16 cellular contexts compared by ENCODE assay signal in the genomic region with DNA sequence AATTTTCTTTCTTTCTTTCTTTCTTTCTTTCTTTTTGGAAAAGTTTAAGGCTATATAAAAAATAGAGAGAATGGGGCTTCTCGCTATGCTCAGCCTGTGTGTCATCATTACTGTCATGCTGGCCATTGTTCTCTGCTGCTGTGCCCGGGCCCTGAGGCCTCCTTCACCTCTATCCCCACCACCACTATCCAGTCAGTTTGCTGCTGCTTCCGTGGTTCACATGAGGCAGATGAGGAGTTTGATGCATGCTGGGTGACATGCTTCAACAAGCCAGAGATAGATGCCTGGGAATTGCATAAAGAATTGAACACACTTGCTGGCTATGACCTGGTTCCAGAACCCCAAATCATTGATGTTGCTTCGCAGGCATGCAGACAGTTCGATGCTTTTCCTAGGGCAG.
"Had no signal": no experiment of that assay in that cellular context is flagged by ENCODE, and none has a peak within 500 bp of the region (broad histone marks: within the 10 kb centered on the region; RNA-seq: fewer than 3 reads in every experiment).

No MANE protein-coding gene starts in this region.

- H3K4me1 Mint-ChIP-seq: nephron had no signal

- H3K4me3 Mint-ChIP-seq: activated CD4-positive, alpha-beta memory T cell treated with anti-CD3 and anti-CD28 coated beads, Interleukin-2, amount 10 ng/mL, durations not matched to agents 7 days and 5 days; activated naive CD4-positive, alpha-beta T cell treated with anti-CD3 and anti-CD28 coated beads for 36 hours; memory B cell; nephron; stimulated activated naive B cell treated with anti-CD40 and anti-IgM and Interleukin-4, amounts not matched to agents 10 μg/mL and 1 μg/mL and 100 μg/mL, for 72 hours had no signal

- DNase-seq: activated CD4-positive, alpha-beta memory T cell treated with anti-CD3 and anti-CD28 coated beads, Interleukin-2, amount 10 ng/mL, durations not matched to agents 7 days and 5 days; activated CD4-positive, alpha-beta T cell treated with anti-CD3 and anti-CD28 coated beads for 1 hour; activated naive CD4-positive, alpha-beta T cell treated with anti-CD3 and anti-CD28 coated beads for 36 hours; central memory CD4-positive, alpha-beta T cell; cortex of kidney; effector CD8-positive, alpha-beta T cell; kidney; left ventricle myocardium inferior; mucosa of descending colon; nucleus accumbens; posterior cingulate gyrus; stimulated activated naive B cell treated with anti-CD40 and anti-IgM and Interleukin-4, amounts not matched to agents 10 μg/mL and 1 μg/mL and 100 μg/mL, for 72 hours; thyroid gland had no signal

- H3K27ac Mint-ChIP-seq: activated CD4-positive, alpha-beta memory T cell treated with anti-CD3 and anti-CD28 coated beads, Interleukin-2, amount 10 ng/mL, durations not matched to agents 7 days and 5 days; activated naive CD4-positive, alpha-beta T cell treated with anti-CD3 and anti-CD28 coated beads for 36 hours; memory B cell; nephron; stimulated activated naive B cell treated with anti-CD40 and anti-IgM and Interleukin-4, amounts not matched to agents 10 μg/mL and 1 μg/mL and 100 μg/mL, for 72 hours had no signal

- H3K27me3 Mint-ChIP-seq: activated CD4-positive, alpha-beta memory T cell treated with anti-CD3 and anti-CD28 coated beads, Interleukin-2, amount 10 ng/mL, durations not matched to agents 7 days and 5 days; memory B cell; stimulated activated naive B cell treated with anti-CD40 and anti-IgM and Interleukin-4, amounts not matched to agents 10 μg/mL and 1 μg/mL and 100 μg/mL, for 72 hours had no signal

- ATAC-seq: gastroesophageal sphincter; stimulated activated naive B cell treated with anti-CD40 and anti-IgM and Interleukin-4, amounts not matched to agents 10 μg/mL and 1 μg/mL and 100 μg/mL, for 72 hours had no signal
